Comparison of ENCODE assay signal across 9 cellular contexts in the genomic region with DNA sequence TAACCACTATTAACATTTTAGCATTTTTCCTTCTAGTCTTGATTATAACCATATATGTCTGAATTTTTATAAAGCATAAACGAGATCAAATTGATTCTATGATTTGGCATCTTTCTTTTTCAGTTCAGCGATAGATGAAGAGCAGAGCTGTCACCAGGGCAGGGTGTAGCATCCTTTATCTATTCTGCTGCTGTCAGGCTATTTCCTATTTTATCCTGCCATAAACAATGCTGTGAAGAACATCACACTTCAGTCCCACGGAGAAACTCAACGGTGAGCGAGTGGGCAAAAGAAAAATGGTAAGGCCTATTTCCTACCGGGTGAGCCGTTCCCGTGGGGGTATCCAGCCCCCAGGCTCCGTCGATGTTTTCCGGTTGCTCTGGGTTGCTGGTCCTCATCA. TPM values are rescaled to one million over a fixed set of nuclear protein-coding genes. Genes with fewer than 3 reads are reported as not detected.
"Had no signal": no experiment of that assay in that cellular context is flagged by ENCODE, and none has a peak within 500 bp of the region (broad histone marks: within the 10 kb centered on the region; RNA-seq: fewer than 3 reads in every experiment).

No MANE protein-coding gene starts in this region.

- H3K36me3 ChIP-seq: HAP-1 had no signal

- H3K4me3 ChIP-seq: GM23248, HAP-1 had no signal

- ATAC-seq: HCT116, HepG2 had no signal

- FAIRE-seq: HepG2 had no signal

- H3K9ac ChIP-seq: GM23248 had no signal

- H3K9me3 ChIP-seq: HAP-1 had no signal

- DNase-seq: GM23248, GOT3, H7, HFFc6 had no signal

- H3K27ac ChIP-seq: GM23248, HL-60 had no signal

- H3K4me1 ChIP-seq: HAP-1 had no signal

- H2AFZ ChIP-seq: GM23248 had no signal

RNA-seq across cellular contexts. Expression of gene TMEM40, which starts 15.5 kb away (rescaled TPM):
- total RNA-seq: GM23248, H7, HepG2, HT1080 had no signal
- polyA plus RNA-seq: GM23248 had no signal

RNA-seq across cellular contexts. Expression of gene CAND2, which starts 52.9 kb away (rescaled TPM):
- total RNA-seq: HepG2 had no signal
